In genomic region chr20:11027224-11027623, GRCh38 we compare ENCODE assay signal across 8 cellular contexts.
"Had no signal": no experiment of that assay in that cellular context is flagged by ENCODE, and none has a peak within 500 bp of the region (broad histone marks: within the 10 kb centered on the region; RNA-seq: fewer than 3 reads in every experiment).

No MANE protein-coding gene starts in this region.

- H3K4me3 ChIP-seq: GM12878 had no signal

- FAIRE-seq: G401.6, GM12878, GM12891, GM12892, GM18507, GM19239 had no signal

- DNase-seq: GDM1, GF-D8 had no signal

- ATAC-seq: GM12878 had no signal
